ENCODE assay signal across 9 cellular contexts in the genomic region with DNA sequence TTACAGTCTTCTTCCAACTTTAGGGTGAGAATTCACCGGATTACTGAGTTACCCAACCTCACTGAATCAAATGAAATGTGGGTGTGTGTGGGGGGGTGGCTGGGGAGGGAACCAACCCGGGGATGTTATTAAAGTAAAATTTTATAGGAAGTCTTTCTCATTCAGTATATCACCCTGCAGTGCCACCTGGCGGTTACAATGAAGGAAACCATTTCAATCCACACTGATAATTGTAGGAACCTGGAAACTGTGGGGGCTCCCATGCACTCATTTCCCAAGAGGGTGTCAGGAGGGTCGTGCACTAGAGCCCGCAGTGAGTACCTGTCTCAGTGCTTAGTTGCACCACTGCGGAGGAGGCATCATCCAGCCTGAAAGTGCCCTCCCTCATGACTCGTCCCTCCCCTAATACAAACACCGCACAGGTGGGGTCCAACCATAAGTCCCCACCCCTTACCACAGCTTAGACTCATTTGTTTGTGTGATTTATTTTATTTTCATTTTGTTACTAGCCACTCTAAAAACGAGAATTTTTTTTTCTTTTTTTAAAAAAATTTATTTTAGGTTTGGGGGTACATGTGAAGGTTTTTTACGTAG. TPM values are rescaled to one million over a fixed set of nuclear protein-coding genes. Genes with fewer than 3 reads are reported as not detected.
A peak's percentile ranks its signal among the peaks of the same experiment; 100 is the strongest.
DNase-seq lines count a peak whose midpoint lies in the region; ATAC-seq, FAIRE-seq and TF ChIP-seq lines count a peak whose summit lies in the region.
"Had no signal": no experiment of that assay in that cellular context is flagged by ENCODE, and none has a peak within 500 bp of the region (broad histone marks: within the 10 kb centered on the region; RNA-seq: fewer than 3 reads in every experiment).

No MANE protein-coding gene starts in this region.

- TF ChIP-seq RAD21 in GM12878 (IDR thresholded peaks at IDR 0.05; ENCODE audit: insufficient read depth, low read depth, low read length) = peak; percentile 38

- TF ChIP-seq CTCF in D721Med (IDR thresholded peaks at IDR 0.05; ENCODE audit: insufficient read depth, missing control alignments) = peak; percentile 61
- TF ChIP-seq CTCF in GM12878 (IDR thresholded peaks at IDR 0.05 in 2 of 3, conservative IDR thresholded peaks at IDR 0.05 in 1 of 3; ENCODE audit: control insufficient read depth in 2 of 3, extremely low read depth in 1 of 3, insufficient read depth in 1 of 3, low read depth in 3 of 3, low read length in 3 of 3) = peak; percentile 27 to 40 (median 30); a peak in 5 of 6 replicates

- H3K9me3 ChIP-seq in SJCRH30 (replicated peaks) (no peaks in the 10 kb centered on the region), GM12878 (replicated peaks; ENCODE audit: control insufficient read depth, insufficient read depth, low read length) (no peaks in the 10 kb centered on the region; the same call in 2 of the 3 replicates)

- TF ChIP-seq EP300 in GM12878 (IDR thresholded peaks at IDR 0.05; ENCODE audit: borderline replicate concordance in 1 of 2, control insufficient read depth in 1 of 2, low read depth in 2 of 2, low read length in 2 of 2) = no peak

- WGBS in GM12878 (ENCODE audit: insufficient coverage, insufficient replicate concordance, low lambda C conversion rate, missing lambda C conversion rate) = 19% methylated on average over 10 of the region's 10 CpGs

- CTCF ChIA-PET in GM12878 (lab: Yijun Ruan, JAX) = interaction anchor here (0.8 to 1.7 kb wide), 3 partner anchors 86 to 200 kb away, joined by 3 to 7 read pairs (median 3); no protein-coding TSS in a partner anchor

- H3K79me2 ChIP-seq in GM12878 (ENCODE audit: control insufficient read depth, insufficient read depth, low read length) = no peaks in the 10 kb centered on the region

- no TSS peak for BruUV-seq in GM12878 (replicated peaks; lab: Mats Ljungman, UMichigan)

- in situ Hi-C loops in GM12878 (cut with MboI) = no loop called here

- no peaks in the 10 kb centered on the region for H3K36me3 ChIP-seq in SJCRH30
- H3K36me3 ChIP-seq in GM12878 (ENCODE audit: control insufficient read depth in 2 of 2, insufficient read depth in 2 of 2, low read length in 1 of 2) = no peaks in the 10 kb centered on the region

- RAD21 ChIA-PET in GM12878 (lab: Charles Lee; ENCODE audit: unreplicated experiment) = no interaction called here

- no peak for DNase-seq in D721Med (ENCODE audit: insufficient read length, low spot score)
- DNase-seq in HuH-7 (ENCODE audit: low spot score) = peak; percentile 19
- DNase-seq in SJCRH30 = peak; percentile 61 to 82
- DNase-seq in GM12878 (ENCODE audit: low read depth, low spot score) = no peak
- DNase-seq in inferior parietal cortex (ENCODE audit: extremely low spot score) = peak; percentile 72
- DNase-seq in stimulated activated CD4-positive, alpha-beta T cell treated with anti-CD3 and anti-CD28 coated beads, Interleukin-2, amount 100 ng/mL, for 48 hours = peak; percentile 27 to 37
- no peak for DNase-seq in cortex of kidney (lab: John Stamatoyannopoulos, UW)

- no peaks in the 10 kb centered on the region for H4K20me1 ChIP-seq in GM12878 (ENCODE audit: control insufficient read depth, insufficient read depth)

- H3K4me1 ChIP-seq in SJCRH30 = peaks cover 15% of the 10 kb centered on the region
- H3K4me1 ChIP-seq in GM12878 (ENCODE audit: control insufficient read depth, insufficient read depth, low read length) = no peaks in the 10 kb centered on the region

- no peak overlapping the region for H2AFZ ChIP-seq in GM12878 (ENCODE audit: control insufficient read depth, low read depth, low read length)

- H3K27me3 ChIP-seq in SJCRH30 (no peaks in the 10 kb centered on the region), GM12878 (replicated peaks in 1 of 2; ENCODE audit: control insufficient read depth in 2 of 2, insufficient read depth in 2 of 2, low read length in 1 of 2) (no peaks in the 10 kb centered on the region)

- no peak overlapping the region for H3K4me2 ChIP-seq in GM12878 (ENCODE audit: control insufficient read depth, insufficient read depth)

- POLR2A ChIA-PET in GM12878 (lab: Charles Lee) = no interaction called here

- SMC1A ChIA-PET in GM12878 (lab: Charles Lee; ENCODE audit: uncharacterized antibody, unreplicated experiment) = interaction anchor here (1.0 kb wide), 1 partner anchor 196 kb away, joined by 3 read pairs; no protein-coding TSS in a partner anchor

- H3K9ac ChIP-seq in GM12878 (ENCODE audit: control insufficient read depth, insufficient read depth, low read length) = no peak overlapping the region

- no peak for TF ChIP-seq POLR2A in GM12878 (IDR thresholded peaks at IDR 0.05; ENCODE audit: low read depth, low read length)

- no peak for ATAC-seq in GM12878
- no peak for ATAC-seq in HG03378 (IDR thresholded peaks at IDR 0.05; ENCODE audit: unreplicated experiment)

- FAIRE-seq in D721Med (lab: Jason Lieb, UNC) (no peak), GM12878 (lab: Jason Lieb, UNC) (no peak)
- FAIRE-seq: TTC549 had no signal

- no peak overlapping the region for H3K27ac ChIP-seq in SJCRH30
- no peak overlapping the region for H3K27ac ChIP-seq in GM12878 (ENCODE audit: control insufficient read depth, insufficient read depth)

- H3K4me3 ChIP-seq in SJCRH30 (no peak overlapping the region), GM12878 (no peak overlapping the region)

- intact Hi-C loops in GM12878 (cut with micrococcal nuclease; ENCODE audit: unreplicated experiment) = loop anchor here (1.0 kb wide), 1 partner anchor 198 kb away; no protein-coding TSS in a partner anchor

TF ChIP-seq in GM12878, 131 proteins besides CTCF, POLR2A, EP300 and RAD21:
- TF ChIP-seq YY1 (IDR thresholded peaks at IDR 0.05; ENCODE audit: low read depth, low read length) = no peak
- peak; percentile 53; the same call in 1 of the 2 replicates for TF ChIP-seq SMC3 (IDR thresholded peaks at IDR 0.05; ENCODE audit: borderline replicate concordance, low read length)
TF ChIP-seq in GM12878: peak in this region for 1.

RNA-seq across cellular contexts. Expression of a gene that starts 29.1 kb away (rescaled TPM):
- 2.9 and 4.1 TPM in 2 replicates for total RNA-seq in SJCRH30 (2014; rRNA removed; shearing (Covaris generic))
- total RNA-seq in GM12878 (2013; cell fraction: nucleolus; rRNA removed) = not detected in 2 replicates
- total RNA-seq in GM12878 (2014; rRNA removed) = not detected in 2 replicates
- total RNA-seq in GM12878 (2014; rRNA removed; fragmentation: Illumina TruSeq; extraction: Trizol) = not detected in 2 replicates
- total RNA-seq in GM12878 (2021) = not detected in 2 replicates
- polyA plus RNA-seq in GM12878 (2011; ENCODE audit: low read depth) = not detected
- not detected in 2 replicates for polyA plus RNA-seq in GM12878 (2011; rRNA removed)
- polyA plus RNA-seq in GM12878 (2011; cell fraction: cytosol; rRNA removed) = not detected in 2 replicates
- not detected in 2 replicates for polyA plus RNA-seq in GM12878 (2011; cell fraction: nucleus; rRNA removed)
- not detected in 2 replicates for polyA plus RNA-seq in GM12878 (2012)
- not detected in 2 replicates for polyA plus RNA-seq in GM12878 (2014; fragmentation: Illumina TruSeq; extraction: Trizol)
- not detected for polyA plus RNA-seq in GM12878 (2014; fragmentation: Nextera tagmentation; extraction: Ambion mirVana)
- not detected in 2 replicates for polyA plus RNA-seq in GM12878 (2014; rRNA removed)
- not detected for polyA plus RNA-seq in GM12878 (2016; fragmentation: Nextera tagmentation; extraction: Ambion mirVana)
- not detected in 2 replicates for polyA minus RNA-seq in GM12878 (2011; rRNA and poly(A)+ RNA removed)
- polyA minus RNA-seq in GM12878 (2011; cell fraction: cytosol; rRNA and poly(A)+ RNA removed) = not detected in 2 replicates
- polyA minus RNA-seq in GM12878 (2011; cell fraction: nucleus; rRNA and poly(A)+ RNA removed) = not detected in 2 replicates

Comparison
In these comparisons a context has a peak if more than half of its experiments do, and no peak if none do; other contexts are left out.
1. DNase-seq: peak in HuH-7 (single experiment), SJCRH30 (2 of 2), inferior parietal cortex (single experiment) and stimulated activated CD4-positive, alpha-beta T cell treated with anti-CD3 and anti-CD28 coated beads, Interleukin-2, amount 100 ng/mL, for 48 hours (2 of 2); none in D721Med (single experiment), GM12878 (single experiment) and cortex of kidney (single experiment).